Comparison of ENCODE assay signal across 12 cellular contexts in genomic region chr4:98466868-98467599, GRCh38.
DNase-seq lines count a peak whose midpoint lies in the region; ATAC-seq and TF ChIP-seq lines count a peak whose summit lies in the region.
"Had no signal": no experiment of that assay in that cellular context is flagged by ENCODE, and none has a peak within 500 bp of the region (broad histone marks: within the 10 kb centered on the region; RNA-seq: fewer than 3 reads in every experiment).

No MANE protein-coding gene starts in this region.

- 28% methylated on average over 8 of the region's 8 CpGs for WGBS in smooth muscle cell (ENCODE audit: low lambda C conversion rate)

- CTCF ChIA-PET in activated naive CD4-positive, alpha-beta T cell treated with anti-CD3 and anti-CD28 coated beads for 36 hours (lab: Charles Lee): interaction anchor here (0.6 to 2.0 kb wide), 40 partner anchors 8 to 590 kb away, joined by 3 to 25 read pairs (median 4); partner anchors contain the start of genes EIF4E, METAP1 and TSPAN5

- no peaks in the 10 kb centered on the region for H3K27me3 Mint-ChIP-seq in activated naive CD4-positive, alpha-beta T cell treated with anti-CD3 and anti-CD28 coated beads, Interleukin-2, amount 50 U/mL, for 24 hours
- H3K27me3 Mint-ChIP-seq in activated naive CD4-positive, alpha-beta T cell treated with anti-CD3 and anti-CD28 coated beads for 36 hours (ENCODE audit: low read depth): no peaks in the 10 kb centered on the region

- H3K9me3 Mint-ChIP-seq in activated naive CD4-positive, alpha-beta T cell treated with anti-CD3 and anti-CD28 coated beads, Interleukin-2, amount 50 U/mL, for 24 hours: no peaks in the 10 kb centered on the region
- H3K9me3 Mint-ChIP-seq in activated naive CD4-positive, alpha-beta T cell treated with anti-CD3 and anti-CD28 coated beads for 36 hours: no peaks in the 10 kb centered on the region

- H2AFZ ChIP-seq in smooth muscle cell (ENCODE audit: low read depth): no peak overlapping the region

- no peak overlapping the region for H3K9ac ChIP-seq in smooth muscle cell (ENCODE audit: low read depth)

- no peaks in the 10 kb centered on the region for H3K9me3 ChIP-seq in smooth muscle cell (replicated peaks; ENCODE audit: low read depth)
- H3K9me3 ChIP-seq: esophagus squamous epithelium, pancreas, suprapubic skin had no signal

- H3K4me3 Mint-ChIP-seq in activated naive CD4-positive, alpha-beta T cell treated with anti-CD3 and anti-CD28 coated beads, Interleukin-2, amount 50 U/mL, for 24 hours: peak overlapping the region; percentile 78
- H3K4me3 Mint-ChIP-seq in activated naive CD4-positive, alpha-beta T cell treated with anti-CD3 and anti-CD28 coated beads for 36 hours: no peak overlapping the region

- TF ChIP-seq CTCF in choroid plexus epithelial cell (conservative IDR thresholded peaks at IDR 0.05; ENCODE audit: low read depth, low read length) (no peak), smooth muscle cell (IDR thresholded peaks at IDR 0.05; ENCODE audit: borderline replicate concordance, insufficient read depth, poor library complexity, severe bottlenecking) (no peak)

- peak overlapping the region; percentile 91 for H3K4me2 ChIP-seq in smooth muscle cell

- peaks cover 9% of the 10 kb centered on the region for H3K4me1 ChIP-seq in smooth muscle cell (ENCODE audit: low read depth)
- H3K4me1 ChIP-seq: pancreas had no signal

- ATAC-seq in HG03432 (IDR thresholded peaks at IDR 0.05; ENCODE audit: unreplicated experiment) (peak; percentile 13), HG03175 (IDR thresholded peaks at IDR 0.05; ENCODE audit: unreplicated experiment) (no peak)

- no peak overlapping the region for H3K27ac ChIP-seq in smooth muscle cell (ENCODE audit: low read depth)
- H3K27ac ChIP-seq: pancreas, suprapubic skin had no signal

- H3K4me3 ChIP-seq in choroid plexus epithelial cell (ENCODE audit: low read depth, low read length): no peak overlapping the region
- peak overlapping the region; percentile 59 for H3K4me3 ChIP-seq in smooth muscle cell

- H3K79me2 ChIP-seq in smooth muscle cell (ENCODE audit: low read depth): no peaks in the 10 kb centered on the region

- intact Hi-C loops in activated naive CD4-positive, alpha-beta T cell treated with anti-CD3 and anti-CD28 coated beads for 36 hours (cut with micrococcal nuclease): loop anchor here (1.0 to 10.0 kb wide), 10 partner anchors 135 to 998 kb away; partner anchors contain the start of genes EIF4E, METAP1 and STPG2

- DNase-seq in activated naive CD4-positive, alpha-beta T cell treated with anti-CD3 and anti-CD28 coated beads for 36 hours: no peak
- DNase-seq in choroid plexus epithelial cell (ENCODE audit: low read depth) (peak; percentile 49), smooth muscle cell (lab: John Stamatoyannopoulos, UW; ENCODE audit: unreplicated experiment) (no peak), SKM-1 (lab: John Stamatoyannopoulos, UW; ENCODE audit: unreplicated experiment) (no peak), GM19238 (ENCODE audit: insufficient read length, low spot score) (no peak)
- DNase-seq: kidney had no signal

- no peaks in the 10 kb centered on the region for H3K36me3 ChIP-seq in smooth muscle cell (ENCODE audit: low read depth)
- H3K36me3 ChIP-seq: pancreas, suprapubic skin had no signal

- H3F3A ChIP-seq in smooth muscle cell (ENCODE audit: low read depth): peaks cover 11% of the 10 kb centered on the region

- H3K36me3 Mint-ChIP-seq in activated naive CD4-positive, alpha-beta T cell treated with anti-CD3 and anti-CD28 coated beads, Interleukin-2, amount 50 U/mL, for 24 hours: peaks cover 5% of the 10 kb centered on the region
- H3K36me3 Mint-ChIP-seq in activated naive CD4-positive, alpha-beta T cell treated with anti-CD3 and anti-CD28 coated beads for 36 hours (ENCODE audit: low read depth): peaks cover 13% of the 10 kb centered on the region

- no peaks in the 10 kb centered on the region for H3K27me3 ChIP-seq in smooth muscle cell (ENCODE audit: low read depth)
- H3K27me3 ChIP-seq: esophagus squamous epithelium, pancreas, suprapubic skin had no signal

- no peaks in the 10 kb centered on the region for H4K20me1 ChIP-seq in smooth muscle cell (ENCODE audit: low read depth)

- H3K4me1 Mint-ChIP-seq in activated naive CD4-positive, alpha-beta T cell treated with anti-CD3 and anti-CD28 coated beads, Interleukin-2, amount 50 U/mL, for 24 hours: peaks cover 25% of the 10 kb centered on the region
- peaks cover 16% of the 10 kb centered on the region for H3K4me1 Mint-ChIP-seq in activated naive CD4-positive, alpha-beta T cell treated with anti-CD3 and anti-CD28 coated beads for 36 hours (ENCODE audit: low read depth)

- H3K27ac Mint-ChIP-seq in activated naive CD4-positive, alpha-beta T cell treated with anti-CD3 and anti-CD28 coated beads, Interleukin-2, amount 50 U/mL, for 24 hours: no peak overlapping the region
- H3K27ac Mint-ChIP-seq in activated naive CD4-positive, alpha-beta T cell treated with anti-CD3 and anti-CD28 coated beads for 36 hours: no peak overlapping the region
